Comparison of ENCODE assay signal across 1 cellular context in genomic region chr7:67019562-67020390, GRCh38.
TF ChIP-seq lines count a peak whose summit lies in the region.

No MANE protein-coding gene starts in this region.

TF ChIP-seq in SK-N-SH, 30 proteins besides CTCF, POLR2A, EP300 and RAD21 (continued from another document):
- TF ChIP-seq ZBTB33 (IDR thresholded peaks at IDR 0.05; ENCODE audit: borderline replicate concordance, low read depth) (no peak), RCOR1 (IDR thresholded peaks at IDR 0.05; ENCODE audit: low read length) (no peak), MAX (IDR thresholded peaks at IDR 0.05; ENCODE audit: low read depth) (no peak), FOXM1 (IDR thresholded peaks at IDR 0.05; ENCODE audit: low read depth) (no peak), RXRA (IDR thresholded peaks at IDR 0.05; ENCODE audit: borderline replicate concordance, low read depth) (no peak), GATA2 (CRISPR knock-in tag; IDR thresholded peaks at IDR 0.05) (no peak), JUND (IDR thresholded peaks at IDR 0.05) (peak; percentile 79), NRF1 (IDR thresholded peaks at IDR 0.05; ENCODE audit: low read depth, low read length) (no peak)
- TF ChIP-seq, protein P1, sequence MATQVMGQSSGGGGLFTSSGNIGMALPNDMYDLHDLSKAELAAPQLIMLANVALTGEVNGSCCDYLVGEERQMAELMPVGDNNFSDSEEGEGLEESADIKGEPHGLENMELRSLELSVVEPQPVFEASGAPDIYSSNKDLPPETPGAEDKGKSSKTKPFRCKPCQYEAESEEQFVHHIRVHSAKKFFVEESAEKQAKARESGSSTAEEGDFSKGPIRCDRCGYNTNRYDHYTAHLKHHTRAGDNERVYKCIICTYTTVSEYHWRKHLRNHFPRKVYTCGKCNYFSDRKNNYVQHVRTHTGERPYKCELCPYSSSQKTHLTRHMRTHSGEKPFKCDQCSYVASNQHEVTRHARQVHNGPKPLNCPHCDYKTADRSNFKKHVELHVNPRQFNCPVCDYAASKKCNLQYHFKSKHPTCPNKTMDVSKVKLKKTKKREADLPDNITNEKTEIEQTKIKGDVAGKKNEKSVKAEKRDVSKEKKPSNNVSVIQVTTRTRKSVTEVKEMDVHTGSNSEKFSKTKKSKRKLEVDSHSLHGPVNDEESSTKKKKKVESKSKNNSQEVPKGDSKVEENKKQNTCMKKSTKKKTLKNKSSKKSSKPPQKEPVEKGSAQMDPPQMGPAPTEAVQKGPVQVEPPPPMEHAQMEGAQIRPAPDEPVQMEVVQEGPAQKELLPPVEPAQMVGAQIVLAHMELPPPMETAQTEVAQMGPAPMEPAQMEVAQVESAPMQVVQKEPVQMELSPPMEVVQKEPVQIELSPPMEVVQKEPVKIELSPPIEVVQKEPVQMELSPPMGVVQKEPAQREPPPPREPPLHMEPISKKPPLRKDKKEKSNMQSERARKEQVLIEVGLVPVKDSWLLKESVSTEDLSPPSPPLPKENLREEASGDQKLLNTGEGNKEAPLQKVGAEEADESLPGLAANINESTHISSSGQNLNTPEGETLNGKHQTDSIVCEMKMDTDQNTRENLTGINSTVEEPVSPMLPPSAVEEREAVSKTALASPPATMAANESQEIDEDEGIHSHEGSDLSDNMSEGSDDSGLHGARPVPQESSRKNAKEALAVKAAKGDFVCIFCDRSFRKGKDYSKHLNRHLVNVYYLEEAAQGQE (IDR thresholded peaks at IDR 0.05; ENCODE audit: low read depth, low read length): no peak
